8 cellular contexts compared by ENCODE assay signal in genomic region chr20:62972270-62973032, GRCh38. TPM values are rescaled to one million over a fixed set of nuclear protein-coding genes. Genes with fewer than 3 reads are reported as not detected.
DNase-seq lines count a peak whose midpoint lies in the region; ATAC-seq and TF ChIP-seq lines count a peak whose summit lies in the region.

No MANE protein-coding gene starts in this region.

- ATAC-seq in GM21825 (IDR thresholded peaks at IDR 0.05; ENCODE audit: unreplicated experiment) (peak; percentile 71), heart left ventricle (peak; percentile 85 to 97 (median 94)), upper lobe of left lung (ENCODE audit: low FRiP score in 2 of 2) (peak; percentile 89 to 96)
- peak; percentile 89 for ATAC-seq in activated naive CD8-positive, alpha-beta T cell treated with anti-CD3 and anti-CD28 coated beads, Interleukin-2, amount 10 ng/mL, durations not matched to agents 7 days and 5 days (ENCODE audit: low read depth)

- TF ChIP-seq POLR2A in heart left ventricle (IDR thresholded peaks at IDR 0.05) (no peak), upper lobe of left lung (IDR thresholded peaks at IDR 0.05) (no peak)

- POLR2A ChIA-PET in activated naive CD8-positive, alpha-beta T cell treated with anti-CD3 and anti-CD28 coated beads, Interleukin-2, amount 10 ng/mL, durations not matched to agents 7 days and 5 days (lab: Charles Lee): interaction anchor here (0.9 to 1.7 kb wide), 3 partner anchors 13 to 39 kb away, joined by 3 to 22 read pairs (median 3); no protein-coding TSS in a partner anchor

- no peaks in the 10 kb centered on the region for H3K36me3 ChIP-seq in heart left ventricle
- H3K36me3 ChIP-seq in upper lobe of left lung: no peaks in the 10 kb centered on the region

- 3 to 5% (median 4%) methylated on average over 36 to 45 of the region's 45 CpGs for WGBS in heart left ventricle, 4 donors
- WGBS in upper lobe of left lung, 2 donors: 5 to 8% methylated on average over 15 to 36 of the region's 45 CpGs

- no peaks in the 10 kb centered on the region for H3K36me3 Mint-ChIP-seq in activated naive CD8-positive, alpha-beta T cell treated with anti-CD3 and anti-CD28 coated beads, Interleukin-2, amount 10 ng/mL, durations not matched to agents 7 days and 5 days

- H3K4me1 ChIP-seq in heart left ventricle: peaks cover 0 to 12% (median 6%) of the 10 kb centered on the region in 12 donors
- peaks cover 7 to 16% (median 8%) of the 10 kb centered on the region in 4 donors for H3K4me1 ChIP-seq in upper lobe of left lung

- H3K9me3 Mint-ChIP-seq in activated naive CD8-positive, alpha-beta T cell treated with anti-CD3 and anti-CD28 coated beads, Interleukin-2, amount 10 ng/mL, durations not matched to agents 7 days and 5 days: no peaks in the 10 kb centered on the region

- peaks cover 42% of the 10 kb centered on the region for H3K27me3 Mint-ChIP-seq in activated naive CD8-positive, alpha-beta T cell treated with anti-CD3 and anti-CD28 coated beads, Interleukin-2, amount 10 ng/mL, durations not matched to agents 7 days and 5 days

- DNase-seq in DMS 273 (lab: John Stamatoyannopoulos, UW; ENCODE audit: unreplicated experiment) (peak; percentile 93), NCI-H1092 treated with DMSO at 0.1 percent for 48 hours (lab: John Stamatoyannopoulos, UW) (peak; percentile 69), SW480 (ENCODE audit: low spot score) (peak; percentile 93), heart left ventricle (peak; percentile 82 to 92 (median 88)), posterior vena cava (ENCODE audit: low spot score) (peak; percentile 95), upper lobe of left lung (peak; percentile 84 to 97)
- peak; percentile 89 for DNase-seq in activated naive CD8-positive, alpha-beta T cell treated with anti-CD3 and anti-CD28 coated beads, Interleukin-2, amount 10 ng/mL, durations not matched to agents 7 days and 5 days

- peaks cover 12% of the 10 kb centered on the region for H3K4me1 Mint-ChIP-seq in activated naive CD8-positive, alpha-beta T cell treated with anti-CD3 and anti-CD28 coated beads, Interleukin-2, amount 10 ng/mL, durations not matched to agents 7 days and 5 days

- H3K27me3 ChIP-seq in heart left ventricle (peaks cover 25 to 66% (median 39%) of the 10 kb centered on the region in 9 donors), upper lobe of left lung (peaks cover 0 to 35% (median 21%) of the 10 kb centered on the region in 4 donors)

- TF ChIP-seq CTCF in heart left ventricle (IDR thresholded peaks at IDR 0.05) (peak; percentile 75 to 91 (median 86)), upper lobe of left lung (IDR thresholded peaks at IDR 0.05) (peak; percentile 80 to 97 (median 94))

- intact Hi-C loops in heart left ventricle (cut with DNase I) (loop anchor here in 8 of 10 donors (1.0 to 2.0 kb wide), 3 partner anchors 36 to 37 kb away; no protein-coding TSS in a partner anchor), posterior vena cava (cut with DNase I) (loop anchor here in 1 of 2 donors (2.0 kb wide), 1 partner anchor 36 kb away; no protein-coding TSS in a partner anchor)

- H3K9me3 ChIP-seq in heart left ventricle (no peaks in the 10 kb centered on the region), upper lobe of left lung (no peaks in the 10 kb centered on the region)

- no peak for TF ChIP-seq EP300 in upper lobe of left lung (IDR thresholded peaks at IDR 0.05)

- H3K4me3 ChIP-seq in heart left ventricle (peak overlapping the region in 9 of 12 donors; percentile 23 to 45 (median 33)), upper lobe of left lung (peak overlapping the region in 3 of 4 donors; percentile 13 to 35 (median 34))

- H3K4me3 Mint-ChIP-seq in activated naive CD8-positive, alpha-beta T cell treated with anti-CD3 and anti-CD28 coated beads, Interleukin-2, amount 10 ng/mL, durations not matched to agents 7 days and 5 days: peak overlapping the region; percentile 70

- H3K27ac ChIP-seq in heart left ventricle: no peak overlapping the region
- H3K27ac ChIP-seq in upper lobe of left lung: no peak overlapping the region

- no peak overlapping the region for H3K27ac Mint-ChIP-seq in activated naive CD8-positive, alpha-beta T cell treated with anti-CD3 and anti-CD28 coated beads, Interleukin-2, amount 10 ng/mL, durations not matched to agents 7 days and 5 days

RNA-seq across cellular contexts. Expression of gene SLC17A9, which starts 19.9 kb away (rescaled TPM):
- total RNA-seq in activated naive CD8-positive, alpha-beta T cell treated with anti-CD3 and anti-CD28 coated beads, Interleukin-2, amount 10 ng/mL, durations not matched to agents 7 days and 5 days: 10 to 100 TPM; 40.9 to 43.5 TPM
- total RNA-seq in heart left ventricle: 1 to 10 TPM in 3 of 9 donors, under 1 TPM in 6; 0.16 to 6.6 (median 0.67) TPM
- 1 to 10 TPM; 1.7 to 2.6 TPM for polyA plus RNA-seq in heart left ventricle
- total RNA-seq in posterior vena cava: 10 to 100 TPM in 1 of 2 donors, 1 to 10 TPM in 1; 9.9 to 16.3 TPM
- 10 to 100 TPM in 4 of 6 donors, 1 to 10 TPM in 2; 3.8 to 18.5 (median 14.4) TPM for total RNA-seq in upper lobe of left lung

RNA-seq across cellular contexts. Expression of gene BHLHE23, which starts 34.3 kb away (rescaled TPM):
- total RNA-seq in activated naive CD8-positive, alpha-beta T cell treated with anti-CD3 and anti-CD28 coated beads, Interleukin-2, amount 10 ng/mL, durations not matched to agents 7 days and 5 days: not detected
- total RNA-seq in heart left ventricle (not detected), posterior vena cava (not detected), upper lobe of left lung (not detected)
- not detected for polyA plus RNA-seq in heart left ventricle

RNA-seq across cellular contexts. Expression of gene GID8, which starts 34.5 kb away (rescaled TPM):
- 10 to 100 TPM; 42.1 to 43.0 TPM for total RNA-seq in activated naive CD8-positive, alpha-beta T cell treated with anti-CD3 and anti-CD28 coated beads, Interleukin-2, amount 10 ng/mL, durations not matched to agents 7 days and 5 days
- total RNA-seq in heart left ventricle (10 to 100 TPM; 14.7 to 22.2 (median 16.3) TPM), posterior vena cava (10 to 100 TPM; 14.9 to 20.0 TPM), upper lobe of left lung (10 to 100 TPM; 18.6 to 33.2 (median 26.3) TPM)
- 10 to 100 TPM in 1 of 2 donors, 1 to 10 TPM in 1; 6.2 to 15.8 TPM for polyA plus RNA-seq in heart left ventricle

RNA-seq across cellular contexts. Expression of gene DIDO1, which starts 46.1 kb away (rescaled TPM):
- 100 to 1,000 TPM; 100 to 104 TPM for total RNA-seq in activated naive CD8-positive, alpha-beta T cell treated with anti-CD3 and anti-CD28 coated beads, Interleukin-2, amount 10 ng/mL, durations not matched to agents 7 days and 5 days
- total RNA-seq in heart left ventricle (10 to 100 TPM; 27.5 to 46.2 (median 38.9) TPM), posterior vena cava (10 to 100 TPM; 38.5 to 44.1 TPM), upper lobe of left lung (100 to 1,000 TPM in 1 of 6 donors, 10 to 100 TPM in 5; 51.6 to 109 (median 58.9) TPM)
- 10 to 100 TPM; 16.5 to 20.1 TPM for polyA plus RNA-seq in heart left ventricle
